In genomic region chr6:105791569-105792318, GRCh38 we compare ENCODE assay signal across 12 cellular contexts.
A peak's percentile ranks its signal among the peaks of the same experiment; 100 is the strongest.
DNase-seq lines count a peak whose midpoint lies in the region; ATAC-seq and TF ChIP-seq lines count a peak whose summit lies in the region.
"Had no signal": no experiment of that assay in that cellular context is flagged by ENCODE, and none has a peak within 500 bp of the region (broad histone marks: within the 10 kb centered on the region; RNA-seq: fewer than 3 reads in every experiment).

No MANE protein-coding gene starts in this region.

- peak overlapping the region; percentile 35 for H3K27ac ChIP-seq in OCI-LY7 (ENCODE audit: low read depth, low read length, poor library complexity, severe bottlenecking)
- H3K27ac ChIP-seq: esophagus muscularis mucosa, left ventricle myocardium inferior had no signal

- no peaks in the 10 kb centered on the region for H3K9me3 ChIP-seq in OCI-LY7 (ENCODE audit: low read length)
- H3K9me3 ChIP-seq: esophagus muscularis mucosa, left ventricle myocardium inferior had no signal

- no peak overlapping the region for H3K4me3 Mint-ChIP-seq in CD14-positive monocyte

- H3K4me1 Mint-ChIP-seq in CD14-positive monocyte: peaks cover 53% of the 10 kb centered on the region

- no peaks in the 10 kb centered on the region for H3K9me3 Mint-ChIP-seq in CD14-positive monocyte

- DNase-seq in CD14-positive monocyte (ENCODE audit: low spot score) (no peak), OCI-LY7 (ENCODE audit: low spot score) (peak; percentile 37), HEK293T (ENCODE audit: extremely low spot score) (no peak), posterior vena cava (ENCODE audit: low spot score) (no peak), glomerular visceral epithelial cell (ENCODE audit: extremely low spot score) (no peak), NCI-H446 (lab: John Stamatoyannopoulos, UW) (no peak)
- DNase-seq: aorta, left ventricle myocardium inferior, NCI-H526 treated with DMSO at 0.1 percent for 48 hours had no signal

- BruUV-seq in OCI-LY7 (replicated peaks; lab: Mats Ljungman, UMichigan): no TSS peak

- POLR2A ChIA-PET in OCI-LY7 (lab: Charles Lee): interaction anchor here (0.7 to 1.9 kb wide), 7 partner anchors 9 to 293 kb away, joined by 3 to 6 read pairs (median 3); no protein-coding TSS in a partner anchor
- POLR2A ChIA-PET in HEK293T (lab: Yijun Ruan, JAX): no interaction called here

- CTCF ChIA-PET in OCI-LY7 (lab: Charles Lee; ENCODE audit: unreplicated experiment): interaction anchor here (1.0 kb wide), 1 partner anchor 200 kb away, joined by 3 read pairs; no protein-coding TSS in a partner anchor
- CTCF ChIA-PET in HEK293T (lab: Yijun Ruan, JAX): no interaction called here

- peak overlapping the region; percentile 41 for H3K4me2 ChIP-seq in OCI-LY7 (ENCODE audit: low read length)

- H2AFZ ChIP-seq in OCI-LY7 (ENCODE audit: low read length): peak overlapping the region; percentile 80

- H3K36me3 Mint-ChIP-seq in CD14-positive monocyte: no peaks in the 10 kb centered on the region

- no peaks in the 10 kb centered on the region for H3K36me3 ChIP-seq in OCI-LY7 (ENCODE audit: insufficient read depth, low read length)
- H3K36me3 ChIP-seq: esophagus muscularis mucosa, left ventricle myocardium inferior had no signal

- intact Hi-C loops in CD14-positive monocyte (cut with micrococcal nuclease) (loop anchor here (5.0 to 10.0 kb wide), 5 partner anchors 91 to 436 kb away; partner anchors contain the start of gene PRDM1 (in 1 of the 2)), OCI-LY7 (cut with micrococcal nuclease; ENCODE audit: unreplicated experiment) (loop anchor here (5.0 kb wide), 2 partner anchors 86 to 201 kb away; no protein-coding TSS in a partner anchor), posterior vena cava (cut with DNase I) (no loop called here)

- H3K9me2 ChIP-seq in OCI-LY7 (ENCODE audit: insufficient read depth, low read length): no peaks in the 10 kb centered on the region

- H3K4me3 ChIP-seq in OCI-LY7 (ENCODE audit: low read depth, low read length, poor library complexity, severe bottlenecking): peak overlapping the region; percentile 7
- H3K4me3 ChIP-seq: esophagus muscularis mucosa, left ventricle myocardium inferior had no signal

- ATAC-seq in GM18907 (IDR thresholded peaks at IDR 0.05; ENCODE audit: unreplicated experiment) (peak; percentile 57), HG02870 (IDR thresholded peaks at IDR 0.05; ENCODE audit: unreplicated experiment) (peak; percentile 52)

- H4K20me1 ChIP-seq in OCI-LY7 (ENCODE audit: insufficient read depth, low read length): no peaks in the 10 kb centered on the region

- H3K27ac Mint-ChIP-seq in CD14-positive monocyte: peak overlapping the region in 6 of 7 donors; percentile 50 to 84 (median 67)

- TF ChIP-seq CTCF in CD14-positive monocyte (IDR thresholded peaks at IDR 0.05): no peak
- no peak for TF ChIP-seq CTCF in OCI-LY7 (conservative IDR thresholded peaks at IDR 0.05; ENCODE audit: low read length)

- H3K4me1 ChIP-seq in OCI-LY7 (ENCODE audit: insufficient read depth, low read length, poor library complexity, severe bottlenecking): peaks cover 61% of the 10 kb centered on the region

- no peaks in the 10 kb centered on the region for H3K79me2 ChIP-seq in OCI-LY7 (ENCODE audit: insufficient read depth, low read depth, low read length)

- peaks cover 0 to 3% (median 0%) of the 10 kb centered on the region in 3 donors for H3K27me3 Mint-ChIP-seq in CD14-positive monocyte (ENCODE audit: low read depth in 3 of 3)

TF ChIP-seq in HEK293T, 16 proteins besides CTCF, POLR2A, EP300 and RAD21:
- TF ChIP-seq SP1 (IDR thresholded peaks at IDR 0.05) (no peak), TARDBP (IDR thresholded peaks at IDR 0.05) (no peak), ARNT (IDR thresholded peaks at IDR 0.05) (no peak), HDGF (IDR thresholded peaks at IDR 0.05; ENCODE audit: borderline replicate concordance) (no peak), PKNOX1 (IDR thresholded peaks at IDR 0.05) (no peak), NFRKB (IDR thresholded peaks at IDR 0.05) (no peak), LEF1 (IDR thresholded peaks at IDR 0.05; ENCODE audit: borderline replicate concordance) (no peak), BHLHE40 (IDR thresholded peaks at IDR 0.05; ENCODE audit: borderline replicate concordance) (no peak), ZNF384 (IDR thresholded peaks at IDR 0.05) (no peak)

Comparison
In these comparisons a context has a peak if more than half of its experiments do, and no peak if none do; other contexts are left out.
1. intact Hi-C loops: an anchor here in CD14-positive monocyte (5.0 to 10.0 kb wide) and OCI-LY7 (5.0 kb wide); none called in posterior vena cava.